23 cellular contexts compared by ENCODE assay signal in genomic region chr16:7482028-7482427, GRCh38.
"Had no signal": no experiment of that assay in that cellular context is flagged by ENCODE, and none has a peak within 500 bp of the region (broad histone marks: within the 10 kb centered on the region; RNA-seq: fewer than 3 reads in every experiment).

No MANE protein-coding gene starts in this region.

- H3K4me3 ChIP-seq: breast epithelium, esophagus squamous epithelium, hepatocyte, pancreas, right lobe of liver, testis had no signal

- H3K4me1 ChIP-seq: breast epithelium, esophagus squamous epithelium, pancreas, right lobe of liver, testis had no signal

- H3K36me3 ChIP-seq: breast epithelium, esophagus squamous epithelium, pancreas, right lobe of liver had no signal

- H3K9me3 ChIP-seq: breast epithelium, esophagus squamous epithelium, pancreas, right lobe of liver, testis had no signal

- H3K27me3 ChIP-seq: esophagus squamous epithelium, pancreas, right lobe of liver, testis had no signal

- ATAC-seq: activated CD4-positive, alpha-beta T cell treated with anti-CD3 and anti-CD28 coated beads for 36 hours; activated CD8-positive, alpha-beta memory T cell treated with anti-CD3 and anti-CD28 coated beads, Interleukin-2, amount 10 ng/mL, durations not matched to agents 7 days and 5 days; activated CD8-positive, alpha-beta T cell treated with anti-CD3 and anti-CD28 coated beads, Interleukin-2, amount 10 ng/mL, durations not matched to agents 7 days and 5 days; activated naive CD4-positive, alpha-beta T cell treated with anti-CD3 and anti-CD28 coated beads, Interleukin-2, amount 50 U/mL, for 72 hours; activated T-cell treated with anti-CD3 and anti-CD28 coated beads, Interleukin-2, amount 50 U/mL, for 72 hours; left colon; naive thymus-derived CD8-positive, alpha-beta T cell; pancreas; right lobe of liver had no signal

- H3K27ac ChIP-seq: breast epithelium, esophagus squamous epithelium, hepatocyte, pancreas, right lobe of liver, testis had no signal

- DNase-seq: activated CD4-positive, alpha-beta T cell treated with anti-CD3 and anti-CD28 coated beads for 36 hours; activated CD4-positive, CD25-positive, alpha-beta regulatory T cell; activated CD8-positive, alpha-beta memory T cell treated with anti-CD3 and anti-CD28 coated beads, Interleukin-2, amount 10 ng/mL, durations not matched to agents 7 days and 5 days; activated CD8-positive, alpha-beta T cell treated with anti-CD3 and anti-CD28 coated beads, Interleukin-2, amount 10 ng/mL, durations not matched to agents 7 days and 5 days; activated naive CD4-positive, alpha-beta T cell; activated T-cell treated with anti-CD3 and anti-CD28 coated beads for 4 hours; activated T-cell treated with anti-CD3 and anti-CD28 coated beads, Interleukin-2, amount 50 U/mL, for 72 hours; dermis blood vessel endothelial cell; effector CD4-positive, alpha-beta T cell; esophagus squamous epithelium; glutamatergic neuron; left colon; midbrain; naive thymus-derived CD8-positive, alpha-beta T cell; pancreas; right lobe of liver; stimulated activated CD4-positive, alpha-beta T cell treated with anti-CD3 and anti-CD28 coated beads, Interleukin-2, amount 100 ng/mL, for 48 hours; stimulated activated naive CD4-positive, alpha-beta T cell treated with Interleukin-2 at 50 U/mL for 16 hours; testis; trophoblast cell had no signal
